Comparison of ENCODE assay signal across 37 cellular contexts in genomic region chr2:72889991-72890390, GRCh38. TPM values are rescaled to one million over a fixed set of nuclear protein-coding genes. Genes with fewer than 3 reads are reported as not detected.
"Had no signal": no experiment of that assay in that cellular context is flagged by ENCODE, and none has a peak within 500 bp of the region (broad histone marks: within the 10 kb centered on the region; RNA-seq: fewer than 3 reads in every experiment).

No MANE protein-coding gene starts in this region.

- H3K9me3 Mint-ChIP-seq: activated B cell treated with CpG ODN at 0.5 μM for 24 hours; activated CD8-positive, alpha-beta T cell treated with anti-CD3 and anti-CD28 coated beads for 36 hours; activated naive CD4-positive, alpha-beta T cell treated with anti-CD3 and anti-CD28 coated beads for 36 hours; activated naive CD4-positive, alpha-beta T cell treated with anti-CD3 and anti-CD28 coated beads, Interleukin-2, amount 50 U/mL, for 72 hours; activated naive CD8-positive, alpha-beta T cell treated with anti-CD3 and anti-CD28 coated beads, Interleukin-2, amount 10 ng/mL, durations not matched to agents 7 days and 5 days; activated T-helper 1 cell treated with anti-CD3 and anti-CD28 coated beads, Interleukin-12 subunit alpha, Interleukin-12 subunit beta, Interleukin-2, Interleukin-4 antibody, amounts not matched to agents 30 ng/mL and 10 ng/mL and 1 ng/mL, durations not matched to agents 14 hours and 24 hours and 36 hours; activated T-helper 2 cell treated with anti-CD3 and anti-CD28 coated beads, Interferon-gamma antibody, Interleukin-2, Interleukin-4, amounts not matched to agents 10 μg/mL and 5 μg/mL and 100 μg/mL, durations not matched to agents 14 hours and 24 hours and 36 hours; dendritic cell treated with granulocyte-macrophage colony-stimulating factor and Interleukin-4, amounts not matched to agents 40 ng/mL and 50 ng/mL, for 4 days; effector memory CD8-positive, alpha-beta T cell; T-cell; T-helper 2 cell treated with Interferon-gamma antibody and Interleukin-4, amounts not matched to agents 5 μg/mL and 100 μg/mL, for 36 hours had no signal

- H3K36me3 Mint-ChIP-seq: activated naive CD4-positive, alpha-beta T cell treated with anti-CD3 and anti-CD28 coated beads, Interleukin-2, amount 50 U/mL, for 72 hours; activated naive CD8-positive, alpha-beta T cell treated with anti-CD3 and anti-CD28 coated beads, Interleukin-2, amount 10 ng/mL, durations not matched to agents 7 days and 5 days; brain; T-cell had no signal

- H3K27me3 ChIP-seq: ascending aorta had no signal

- H3K9me3 ChIP-seq: ascending aorta, breast epithelium, gastrocnemius medialis had no signal

- DNase-seq: activated B cell treated with CpG ODN at 0.5 μM for 24 hours; activated CD4-positive, alpha-beta T cell treated with anti-CD3 and anti-CD28 coated beads for 48 hours; activated CD4-positive, alpha-beta T cell treated with anti-CD3 and anti-CD28 coated beads, Interleukin-2, amount 50 U/mL, for 1 hour; activated CD4-positive, alpha-beta T cell treated with anti-CD3 and anti-CD28 coated beads, Interleukin-2, amount 50 U/mL, for 48 hours; activated CD8-positive, alpha-beta memory T cell treated with anti-CD3 and anti-CD28 coated beads for 24 hours; activated CD8-positive, alpha-beta memory T cell treated with anti-CD3 and anti-CD28 coated beads, Interleukin-2, amount 50 U/mL, for 4 hours; activated CD8-positive, alpha-beta T cell treated with anti-CD3 and anti-CD28 coated beads for 36 hours; activated effector memory CD4-positive, alpha-beta T cell treated with anti-CD3 and anti-CD28 coated beads, Interleukin-2, amount 50 U/mL, for 16 hours; activated naive CD4-positive, alpha-beta T cell treated with anti-CD3 and anti-CD28 coated beads for 36 hours; activated naive CD8-positive, alpha-beta T cell treated with anti-CD3 and anti-CD28 coated beads, Interleukin-2, amount 10 ng/mL, durations not matched to agents 7 days and 5 days; activated T-cell treated with anti-CD3 and anti-CD28 coated beads, Interleukin-2, amount 50 U/mL, for 1 hour; activated T-cell treated with anti-CD3 and anti-CD28 coated beads, Interleukin-2, amount 50 U/mL, for 48 hours; central memory CD4-positive, alpha-beta T cell; cerebellar nuclear complex; dorsolateral prefrontal cortex; effector memory CD8-positive, alpha-beta T cell; erythroblast; foreskin keratinocyte; gastrocnemius medialis; SW 1271; T-cell; T-helper 17 cell; T1000; WERI-Rb-1 had no signal

- H3K36me3 ChIP-seq: breast epithelium, cardiac muscle cell had no signal

- H3K27ac Mint-ChIP-seq: activated B cell treated with CpG ODN at 0.5 μM for 24 hours; activated CD8-positive, alpha-beta T cell treated with anti-CD3 and anti-CD28 coated beads for 36 hours; activated naive CD4-positive, alpha-beta T cell treated with anti-CD3 and anti-CD28 coated beads for 36 hours; activated naive CD4-positive, alpha-beta T cell treated with anti-CD3 and anti-CD28 coated beads, Interleukin-2, amount 50 U/mL, for 72 hours; activated naive CD8-positive, alpha-beta T cell treated with anti-CD3 and anti-CD28 coated beads, Interleukin-2, amount 10 ng/mL, durations not matched to agents 7 days and 5 days; activated T-helper 1 cell treated with anti-CD3 and anti-CD28 coated beads, Interleukin-12 subunit alpha, Interleukin-12 subunit beta, Interleukin-2, Interleukin-4 antibody, amounts not matched to agents 30 ng/mL and 10 ng/mL and 1 ng/mL, durations not matched to agents 14 hours and 24 hours and 36 hours; activated T-helper 2 cell treated with anti-CD3 and anti-CD28 coated beads, Interferon-gamma antibody, Interleukin-2, Interleukin-4, amounts not matched to agents 10 μg/mL and 5 μg/mL and 100 μg/mL, durations not matched to agents 14 hours and 24 hours and 36 hours; brain; T-cell; T-helper 17 cell; T-helper 2 cell treated with Interferon-gamma antibody and Interleukin-4, amounts not matched to agents 5 μg/mL and 100 μg/mL, for 36 hours had no signal

- H3K4me3 Mint-ChIP-seq: activated B cell treated with CpG ODN at 0.5 μM for 24 hours; activated CD8-positive, alpha-beta T cell treated with anti-CD3 and anti-CD28 coated beads for 36 hours; activated naive CD4-positive, alpha-beta T cell treated with anti-CD3 and anti-CD28 coated beads for 36 hours; activated naive CD8-positive, alpha-beta T cell treated with anti-CD3 and anti-CD28 coated beads, Interleukin-2, amount 10 ng/mL, durations not matched to agents 7 days and 5 days; activated T-helper 1 cell treated with anti-CD3 and anti-CD28 coated beads, Interleukin-12 subunit alpha, Interleukin-12 subunit beta, Interleukin-2, Interleukin-4 antibody, amounts not matched to agents 30 ng/mL and 10 ng/mL and 1 ng/mL, durations not matched to agents 14 hours and 24 hours and 36 hours; brain; dendritic cell treated with granulocyte-macrophage colony-stimulating factor and Interleukin-4, amounts not matched to agents 40 ng/mL and 50 ng/mL, for 4 days; effector memory CD8-positive, alpha-beta T cell; T-cell; T-helper 17 cell; T-helper 2 cell treated with Interferon-gamma antibody and Interleukin-4, amounts not matched to agents 5 μg/mL and 100 μg/mL, for 36 hours had no signal

- H3K27ac ChIP-seq: ascending aorta, breast epithelium, cardiac muscle cell, coronary artery, dorsolateral prefrontal cortex, esophagus muscularis mucosa, foreskin keratinocyte, gastrocnemius medialis, WERI-Rb-1 had no signal

- H3K4me3 ChIP-seq: ascending aorta, breast epithelium, cardiac muscle cell, coronary artery, dorsolateral prefrontal cortex, esophagus muscularis mucosa, gastrocnemius medialis had no signal

- ATAC-seq: activated CD4-positive, CD25-positive, alpha-beta regulatory T cell treated with anti-CD3 and anti-CD28 coated beads, Interleukin-2, amount 50 U/mL, for 24 hours; activated CD8-positive, alpha-beta T cell treated with anti-CD3 and anti-CD28 coated beads for 36 hours; activated naive CD4-positive, alpha-beta T cell treated with anti-CD3 and anti-CD28 coated beads, Interleukin-2, amount 50 U/mL, for 72 hours; effector memory CD8-positive, alpha-beta T cell; foreskin keratinocyte; gastrocnemius medialis; T-cell; T-helper 17 cell had no signal

RNA-seq across cellular contexts. Expression of gene EMX1, which starts 27.3 kb away (rescaled TPM):
- total RNA-seq: activated CD8-positive, alpha-beta T cell treated with anti-CD3 and anti-CD28 coated beads for 36 hours; activated naive CD4-positive, alpha-beta T cell treated with anti-CD3 and anti-CD28 coated beads for 36 hours; activated naive CD4-positive, alpha-beta T cell treated with anti-CD3 and anti-CD28 coated beads, Interleukin-2, amount 50 U/mL, for 72 hours; activated naive CD8-positive, alpha-beta T cell treated with anti-CD3 and anti-CD28 coated beads, Interleukin-2, amount 10 ng/mL, durations not matched to agents 7 days and 5 days; activated T-helper 1 cell treated with anti-CD3 and anti-CD28 coated beads, Interleukin-12 subunit alpha, Interleukin-12 subunit beta, Interleukin-2, Interleukin-4 antibody, amounts not matched to agents 30 ng/mL and 10 ng/mL and 1 ng/mL, durations not matched to agents 14 hours and 24 hours and 36 hours; activated T-helper 2 cell treated with anti-CD3 and anti-CD28 coated beads, Interferon-gamma antibody, Interleukin-2, Interleukin-4, amounts not matched to agents 10 μg/mL and 5 μg/mL and 100 μg/mL, durations not matched to agents 14 hours and 24 hours and 36 hours; ascending aorta; esophagus muscularis mucosa; foreskin keratinocyte; gastrocnemius medialis; glomerular endothelial cell; T-cell; T-helper 17 cell had no signal
